In genomic region chr2:105790467-105791118, GRCh38 we compare ENCODE assay signal across 1 cellular context.
TF ChIP-seq lines count a peak whose summit lies in the region.

No MANE protein-coding gene starts in this region.

TF ChIP-seq in IMR-90, 13 proteins besides CTCF, POLR2A, EP300 and RAD21 (continued from another document):
- TF ChIP-seq ELK1 (IDR thresholded peaks at IDR 0.05; ENCODE audit: borderline replicate concordance, low read depth, low read length) (no peak), CEBPB (IDR thresholded peaks at IDR 0.05; ENCODE audit: low read depth, low read length) (no peak), USF2 (IDR thresholded peaks at IDR 0.05; ENCODE audit: low read depth, low read length) (no peak), RCOR1 (IDR thresholded peaks at IDR 0.05; ENCODE audit: insufficient replicate concordance, low read length) (no peak), MXI1 (IDR thresholded peaks at IDR 0.05; ENCODE audit: borderline replicate concordance, low read depth, low read length) (no peak), FOS (IDR thresholded peaks at IDR 0.05; ENCODE audit: low read depth, low read length) (no peak), RFX5 (IDR thresholded peaks at IDR 0.05; ENCODE audit: low read depth, low read length) (no peak), CHD1 (IDR thresholded peaks at IDR 0.05; ENCODE audit: low read depth, low read length) (no peak), BHLHE40 (IDR thresholded peaks at IDR 0.05; ENCODE audit: low read depth, low read length) (no peak), SMC3 (IDR thresholded peaks at IDR 0.05; ENCODE audit: low read depth, low read length) (no peak), NFE2L2 (IDR thresholded peaks at IDR 0.05; ENCODE audit: low read depth, low read length) (no peak)
